In genomic region chr6:139370707-139371345, GRCh38 we compare ENCODE assay signal across 8 cellular contexts. TPM values are rescaled to one million over a fixed set of nuclear protein-coding genes. Genes with fewer than 3 reads are reported as not detected.
DNase-seq lines count a peak whose midpoint lies in the region; ATAC-seq and TF ChIP-seq lines count a peak whose summit lies in the region.

No MANE protein-coding gene starts in this region.

- TF ChIP-seq POLR2A in esophagus squamous epithelium (IDR thresholded peaks at IDR 0.05) (no peak), prostate gland (IDR thresholded peaks at IDR 0.05) (no peak)

- peaks cover 43% of the 10 kb centered on the region for H3F3A ChIP-seq in PC-9 (ENCODE audit: insufficient read depth, low read depth)

- CTCF ChIA-PET in PC-9 (lab: Charles Lee) = no interaction called here
- CTCF ChIA-PET in RWPE1 (lab: Yijun Ruan, JAX) = interaction anchor here (0.7 kb wide), 2 partner anchors 19 to 1115 kb away, joined by 3 to 4 read pairs; no protein-coding TSS in a partner anchor

- H2AFZ ChIP-seq in PC-9 = no peak overlapping the region

- TF ChIP-seq CTCF in PC-9 (conservative IDR thresholded peaks at IDR 0.05) (no peak), esophagus squamous epithelium (IDR thresholded peaks at IDR 0.05) (no peak), prostate gland (IDR thresholded peaks at IDR 0.05) (no peak), RWPE1 (conservative IDR thresholded peaks at IDR 0.05; ENCODE audit: low read depth) (no peak)

- no TSS peak for BruUV-seq in PC-9 (replicated peaks; lab: Mats Ljungman, UMichigan)

- in situ Hi-C loops in Caki2 (cut with HindIII; ENCODE audit: low pct_unique_long_range_greater_than_20kb, low sequenced_read_pairs) = no loop called here

- peaks cover 23% of the 10 kb centered on the region for H4K20me1 ChIP-seq in PC-9 (ENCODE audit: insufficient read depth)

- H3K4me1 ChIP-seq in PC-9 (replicated peaks; ENCODE audit: insufficient read depth) (peaks cover 36% of the 10 kb centered on the region), esophagus squamous epithelium (peaks cover 6 to 40% (median 8%) of the 10 kb centered on the region in 3 donors), prostate gland (replicated peaks) (no peaks in the 10 kb centered on the region)

- H3K9me3 ChIP-seq in PC-9 (ENCODE audit: insufficient read depth, low read depth) (no peaks in the 10 kb centered on the region), esophagus squamous epithelium (no peaks in the 10 kb centered on the region), prostate gland (no peaks in the 10 kb centered on the region)

- intact Hi-C loops in PC-9 (cut with micrococcal nuclease; ENCODE audit: unreplicated experiment) (loop anchor here (5.0 to 10.0 kb wide), 3 partner anchors 511 to 1094 kb away; no protein-coding TSS in a partner anchor), esophagus squamous epithelium (cut with DNase I) (loop anchor here (10.0 kb wide), 1 partner anchor 224 kb away; no protein-coding TSS in a partner anchor), prostate gland (cut with DNase I) (loop anchor here (5.0 to 10.0 kb wide), 9 partner anchors 226 to 1884 kb away; no protein-coding TSS in a partner anchor), sciatic nerve (cut with DNase I) (no loop called here)

- H3K79me2 ChIP-seq in PC-9 (ENCODE audit: low read depth) = peaks cover 47% of the 10 kb centered on the region

- DNase-seq in Caki2 (ENCODE audit: low read depth) (peak; percentile 24), PC-9 (no peak), esophagus squamous epithelium (lab: John Stamatoyannopoulos, UW) (no peak), prostate gland (ENCODE audit: low spot score) (no peak), sciatic nerve (ENCODE audit: low spot score) (no peak), activated gamma-delta T cell (lab: John Stamatoyannopoulos, UW) (no peak), RWPE1 (ENCODE audit: low spot score) (no peak)

- H3K9me2 ChIP-seq in PC-9 (ENCODE audit: insufficient read depth) = no peaks in the 10 kb centered on the region

- H3K4me2 ChIP-seq in PC-9 = peak overlapping the region; percentile 94

- H3K4me3 ChIP-seq in PC-9 (peak overlapping the region; percentile 89; the same call in 1 of the 2 replicates), esophagus squamous epithelium (peak overlapping the region in 3 of 4 donors; percentile 90 to 94 (median 93)), prostate gland (peak overlapping the region in 1 of 2 donors; percentile 84)

- H3K27me3 ChIP-seq in PC-9 (ENCODE audit: insufficient read depth, low read depth) = no peaks in the 10 kb centered on the region
- no peaks in the 10 kb centered on the region for H3K27me3 ChIP-seq in esophagus squamous epithelium
- no peaks in the 10 kb centered on the region for H3K27me3 ChIP-seq in prostate gland (replicated peaks; ENCODE audit: insufficient read depth)

- POLR2A ChIA-PET in PC-9 (lab: Charles Lee; ENCODE audit: unreplicated experiment) (interaction anchor here (0.7 kb wide), 1 partner anchor 13 kb away, joined by 9 read pairs; no protein-coding TSS in a partner anchor), RWPE1 (lab: Yijun Ruan, JAX; ENCODE audit: low non-redundant PET) (no interaction called here)

- no peak for ATAC-seq in sciatic nerve
- no peak for ATAC-seq in GM21825 (IDR thresholded peaks at IDR 0.05; ENCODE audit: unreplicated experiment)

- 72 to 77% methylated on average over 3 of the region's 3 CpGs for WGBS in esophagus squamous epithelium, 2 donors
- 71% methylated on average over 3 of the region's 3 CpGs for WGBS in prostate gland

- H3K27ac ChIP-seq in PC-9 = peak overlapping the region; percentile 28
- H3K27ac ChIP-seq in esophagus squamous epithelium = peak overlapping the region in 3 of 4 donors; percentile 59 to 99 (median 97)
- H3K27ac ChIP-seq in prostate gland = peak overlapping the region; percentile 15 to 95
- no peak overlapping the region for H3K27ac ChIP-seq in RWPE1

- H3K36me3 ChIP-seq in PC-9 (ENCODE audit: low read depth) = peaks cover 23% of the 10 kb centered on the region
- peaks cover 0 to 25% (median 0%) of the 10 kb centered on the region in 3 donors for H3K36me3 ChIP-seq in esophagus squamous epithelium
- H3K36me3 ChIP-seq in prostate gland = no peaks in the 10 kb centered on the region

RNA-seq across cellular contexts. Expression of gene CITED2, which starts 3.6 kb away (rescaled TPM):
- total RNA-seq in Caki2 (2014; rRNA removed; shearing (Covaris generic); ENCODE audit: low replicate concordance) = 132 and 165 TPM in 2 replicates
- 47.0 and 54.0 TPM in 2 replicates for total RNA-seq in PC-9 (2021)
- total RNA-seq in esophagus squamous epithelium = 100 to 1,000 TPM in 1 of 4 donors, 10 to 100 TPM in 3; 24.8 to 169 (median 60.9) TPM
- 100 to 1,000 TPM; 117 to 149 TPM for total RNA-seq in prostate gland
- 187 TPM for total RNA-seq in sciatic nerve
